14 cellular contexts compared by ENCODE assay signal in genomic region chr16:56294599-56294998, GRCh38.
DNase-seq lines count a peak whose midpoint lies in the region; TF ChIP-seq lines count a peak whose summit lies in the region.
"Had no signal": no experiment of that assay in that cellular context is flagged by ENCODE, and none has a peak within 500 bp of the region (broad histone marks: within the 10 kb centered on the region; RNA-seq: fewer than 3 reads in every experiment).

No MANE protein-coding gene starts in this region.

- DNase-seq in HFFc6 = peak; percentile 41
- DNase-seq in mammary epithelial cell = peak; percentile 34
- DNase-seq in hepatic stellate cell (ENCODE audit: low spot score) = peak; percentile 60
- no peak for DNase-seq in tibial artery
- no peak for DNase-seq in Calu3
- DNase-seq in NCI-H2029 treated with DMSO at 0.1 percent for 48 hours (lab: John Stamatoyannopoulos, UW) = no peak
- DNase-seq in NK-92 treated with Interleukin-12 subunit alpha and Interleukin-12 subunit beta, amount 100 ng/mL, for 24 hours (lab: John Stamatoyannopoulos, UW) = no peak
- DNase-seq: activated naive CD4-positive, alpha-beta T cell treated with anti-CD3 and anti-CD28 coated beads for 36 hours; DND-41; mesendoderm; NCI-H2171; T1000; testis had no signal

- H3K9me3 ChIP-seq in mammary epithelial cell (replicated peaks; ENCODE audit: insufficient read depth, low read length) (no peaks in the 10 kb centered on the region), tibial artery (no peaks in the 10 kb centered on the region)
- H3K9me3 ChIP-seq: testis had no signal

- H3K36me3 Mint-ChIP-seq in HFFc6 (ENCODE audit: low read depth) (no peaks in the 10 kb centered on the region), Calu3 (ENCODE audit: insufficient read depth, unreplicated experiment) (no peaks in the 10 kb centered on the region)

- in situ Hi-C loops in mammary epithelial cell (cut with MboI; ENCODE audit: low sequenced_read_pairs in 2 of 2) = no loop called here

- 0% methylated on average over 2 of the region's 2 CpGs for WGBS in mammary epithelial cell (ENCODE audit: low coverage, missing lambda C conversion rate)

- CTCF ChIA-PET in mammary epithelial cell (lab: Charles Lee; ENCODE audit: low non-redundant PET) (no interaction called here), Calu3 (lab: Charles Lee) (no interaction called here)

- H3K9me3 Mint-ChIP-seq in HFFc6 (no peaks in the 10 kb centered on the region), Calu3 (ENCODE audit: low read depth, unreplicated experiment) (no peaks in the 10 kb centered on the region)
- H3K9me3 Mint-ChIP-seq: activated naive CD4-positive, alpha-beta T cell treated with anti-CD3 and anti-CD28 coated beads for 36 hours had no signal

- no peak overlapping the region for H3K9ac ChIP-seq in mammary epithelial cell (ENCODE audit: insufficient read depth, low read length)

- H3K27me3 ChIP-seq in mammary epithelial cell (ENCODE audit: insufficient read depth, low read length) = peaks cover 2% of the 10 kb centered on the region
- no peaks in the 10 kb centered on the region for H3K27me3 ChIP-seq in tibial artery
- H3K27me3 ChIP-seq: testis had no signal

- H3K4me2 ChIP-seq in mammary epithelial cell (ENCODE audit: insufficient read depth, low read depth, low read length) = no peak overlapping the region
- H3K4me2 ChIP-seq: PC-9 had no signal

- H3K4me1 Mint-ChIP-seq in HFFc6 (ENCODE audit: low read depth) = peaks cover 18% of the 10 kb centered on the region
- H3K4me1 Mint-ChIP-seq in Calu3 (ENCODE audit: low read depth, unreplicated experiment) = peaks cover 27% of the 10 kb centered on the region

- no peak overlapping the region for H3K4me3 Mint-ChIP-seq in HFFc6
- H3K4me3 Mint-ChIP-seq in Calu3 (ENCODE audit: low read depth, unreplicated experiment) = no peak overlapping the region
- H3K4me3 Mint-ChIP-seq: activated naive CD4-positive, alpha-beta T cell treated with anti-CD3 and anti-CD28 coated beads for 36 hours had no signal

- no peak overlapping the region for H3K27ac ChIP-seq in mammary epithelial cell (ENCODE audit: insufficient read depth, low read depth, low read length)
- peak overlapping the region; percentile 32 to 46 for H3K27ac ChIP-seq in tibial artery
- H3K27ac ChIP-seq: PC-9, testis had no signal

- H3K36me3 ChIP-seq in mammary epithelial cell (ENCODE audit: insufficient read depth, low read length) = no peaks in the 10 kb centered on the region
- H3K36me3 ChIP-seq in tibial artery = no peaks in the 10 kb centered on the region

- H3K27ac Mint-ChIP-seq in HFFc6 (no peak overlapping the region), Calu3 (ENCODE audit: unreplicated experiment) (no peak overlapping the region)
- H3K27ac Mint-ChIP-seq: activated naive CD4-positive, alpha-beta T cell treated with anti-CD3 and anti-CD28 coated beads for 36 hours had no signal

- dilution Hi-C loops in mammary epithelial cell (cut with HindIII; ENCODE audit: low sequenced_read_pairs) = no loop called here

- intact Hi-C loops in mammary epithelial cell (cut with micrococcal nuclease) (no loop called here), tibial artery (cut with DNase I; ENCODE audit: low total_unique reads) (no loop called here), Calu3 (cut with micrococcal nuclease; ENCODE audit: unreplicated experiment) (no loop called here)

- no peaks in the 10 kb centered on the region for H4K20me1 ChIP-seq in mammary epithelial cell (ENCODE audit: insufficient read depth, low read length)

- no peak for TF ChIP-seq CTCF in HFFc6 (IDR thresholded peaks at IDR 0.05)
- no peak for TF ChIP-seq CTCF in mammary epithelial cell (conservative IDR thresholded peaks at IDR 0.05 in 1 of 2, IDR thresholded peaks at IDR 0.05 in 1 of 2; ENCODE audit: extremely low read depth in 1 of 2, insufficient read depth in 1 of 2, low read depth in 1 of 2, low read length in 2 of 2)
- TF ChIP-seq CTCF in tibial artery (IDR thresholded peaks at IDR 0.05) = no peak
- no peak for TF ChIP-seq CTCF in Calu3 (IDR thresholded peaks at IDR 0.05; ENCODE audit: unreplicated experiment)

- H3K4me3 ChIP-seq in mammary epithelial cell (replicated peaks in 1 of 3; ENCODE audit: insufficient read depth in 1 of 3, low read depth in 2 of 3, low read length in 3 of 3) (no peak overlapping the region), tibial artery (no peak overlapping the region)
- H3K4me3 ChIP-seq: PC-9, testis had no signal

- H3K27me3 Mint-ChIP-seq in HFFc6 (ENCODE audit: insufficient read depth) (peaks cover 34% of the 10 kb centered on the region), Calu3 (ENCODE audit: unreplicated experiment) (peaks cover 38% of the 10 kb centered on the region)

- no peaks in the 10 kb centered on the region for H3K79me2 ChIP-seq in mammary epithelial cell (ENCODE audit: insufficient read depth, low read length)

- H2AFZ ChIP-seq in mammary epithelial cell (ENCODE audit: low read depth, low read length) = no peak overlapping the region
- H2AFZ ChIP-seq: PC-9 had no signal

- BruUV-seq in mammary epithelial cell (replicated peaks; lab: Mats Ljungman, UMichigan) = no TSS peak
- BruUV-seq in Calu3 (replicated peaks; lab: Mats Ljungman, UMichigan) = no TSS peak

- H3K4me1 ChIP-seq in mammary epithelial cell (ENCODE audit: insufficient read depth, low read length) (peaks cover 12% of the 10 kb centered on the region), tibial artery (peaks cover 0 to 39% (median 23%) of the 10 kb centered on the region in 4 donors)

Comparison
In these comparisons a context has a peak if more than half of its experiments do, and no peak if none do; other contexts are left out.
1. DNase-seq: peak in HFFc6 (single experiment), mammary epithelial cell (single experiment) and hepatic stellate cell (single experiment); none in tibial artery (0 of 2), Calu3 (single experiment), NCI-H2029 treated with DMSO at 0.1 percent for 48 hours (single experiment) and NK-92 treated with Interleukin-12 subunit alpha and Interleukin-12 subunit beta, amount 100 ng/mL, for 24 hours (single experiment).